Comparison of ENCODE assay signal across 8 cellular contexts in the genomic region with DNA sequence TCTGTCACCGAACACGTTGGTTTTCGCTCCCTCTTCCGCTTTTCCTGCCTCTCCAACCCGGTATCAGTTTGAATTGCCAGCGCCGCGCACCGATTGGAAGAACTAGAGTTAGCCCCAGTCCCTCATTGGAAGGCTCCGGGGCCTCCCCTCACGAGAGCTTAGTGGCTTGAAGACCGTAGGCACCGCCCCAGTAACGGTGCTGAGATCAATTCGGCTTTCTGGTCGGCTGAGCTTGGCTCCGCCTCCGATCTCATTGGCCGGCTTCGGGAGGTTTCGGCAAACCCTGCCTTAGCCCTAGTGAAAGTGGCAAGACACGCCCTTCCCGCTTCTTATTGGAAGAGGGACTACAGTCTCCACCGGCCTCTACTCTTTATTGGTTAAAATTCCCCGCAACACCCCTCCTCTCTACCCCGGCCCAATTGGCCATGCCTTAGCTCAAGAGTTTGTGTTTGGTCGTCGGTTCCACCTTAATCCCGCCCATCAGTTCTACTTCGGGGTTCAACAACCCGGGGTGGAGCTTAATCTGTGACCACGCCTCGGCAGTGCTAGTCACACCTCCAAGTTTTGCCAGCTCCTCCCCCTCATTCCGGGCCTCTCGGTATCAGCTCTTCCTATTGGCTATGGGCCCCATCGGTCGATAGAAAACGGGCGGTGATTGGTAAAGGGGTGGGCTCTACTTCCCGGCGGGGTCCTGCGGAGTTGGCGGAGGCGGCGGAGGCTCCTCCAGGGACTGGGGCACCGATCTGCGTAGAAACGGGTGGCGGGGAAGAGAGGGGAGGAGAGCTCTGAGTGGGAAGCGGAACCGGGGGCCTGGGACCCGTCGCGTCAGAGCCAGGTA. TPM values are rescaled to one million over a fixed set of nuclear protein-coding genes. Genes with fewer than 3 reads are reported as not detected.
A peak's percentile ranks its signal among the peaks of the same experiment; 100 is the strongest.
DNase-seq lines count a peak whose midpoint lies in the region; ATAC-seq and TF ChIP-seq lines count a peak whose summit lies in the region.
"Not testable (repeated sequence)": the region's sequence is repeated elsewhere in the genome, so short reads cannot be mapped to it uniquely, and the experiment has no call there.

A gene (minus strand): TSS at position 51 of the 838 bp plus-strand sequence. CDS start 851 bp downstream, outside the sequence.
A gene (plus strand): TSS at position 686 of the 838 bp plus-strand sequence. CDS start 2,472 bp downstream, outside the sequence.

- not testable (repeated sequence) for H3K36me3 ChIP-seq in kidney epithelial cell (ENCODE audit: control insufficient read depth, insufficient read depth, low read length)

- peak within 1 kb of the TSS; percentile 44 for H3K4me3 ChIP-seq in kidney epithelial cell (ENCODE audit: low read depth, low read length)

- H3K27me3 ChIP-seq in kidney epithelial cell (ENCODE audit: control insufficient read depth, insufficient read depth, low read length), result not testable (repeated sequence)

- ATAC-seq in GM19328 (IDR thresholded peaks at IDR 0.05; ENCODE audit: unreplicated experiment), result peak; percentile 86
- peak; percentile 84 for ATAC-seq in HG03442 (IDR thresholded peaks at IDR 0.05; ENCODE audit: unreplicated experiment)

- DNase-seq in Ammon's horn (ENCODE audit: low spot score) (peak; percentile 98), NCI-H524 (lab: John Stamatoyannopoulos, UW) (peak; percentile 96 to 98), cerebellum (ENCODE audit: low spot score) (peak; percentile 90), kidney epithelial cell (ENCODE audit: low read depth) (peak; percentile 82)
- peak; percentile 69 to 78 for DNase-seq in activated CD4-positive, alpha-beta T cell treated with anti-CD3 and anti-CD28 coated beads for 24 hours (ENCODE audit: low read depth in 2 of 2)
- peak; percentile 57 to 80 (median 72) for DNase-seq in stimulated activated CD4-positive, alpha-beta T cell treated with anti-CD3 and anti-CD28 coated beads, Interleukin-1b, Interleukin-23, amount 100 ng/mL, for 24 hours (ENCODE audit: low read depth in 4 of 4, low spot score in 1 of 4)

- TF ChIP-seq CTCF in kidney epithelial cell (IDR thresholded peaks at IDR 0.05; ENCODE audit: insufficient read depth, low read length, poor library complexity, severe bottlenecking), result not testable (repeated sequence)

RNA-seq across cellular contexts. Expression of the first gene that starts in this region (rescaled TPM):
- total RNA-seq in cerebellum, result 1.7 TPM
- 0.82 and 1.5 TPM in 2 replicates for total RNA-seq in kidney epithelial cell

RNA-seq across cellular contexts. Expression of the second gene that starts in this region (rescaled TPM):
- total RNA-seq in cerebellum (32.2 TPM), kidney epithelial cell (11.6 and 15.7 TPM in 2 replicates)

Comparison
In these comparisons a context has a peak if more than half of its experiments do, and no peak if none do; other contexts are left out.
1. Peak in every context shown above with its lines: DNase-seq, ATAC-seq and H3K4me3 ChIP-seq.